10 cellular contexts compared by ENCODE assay signal in the genomic region with DNA sequence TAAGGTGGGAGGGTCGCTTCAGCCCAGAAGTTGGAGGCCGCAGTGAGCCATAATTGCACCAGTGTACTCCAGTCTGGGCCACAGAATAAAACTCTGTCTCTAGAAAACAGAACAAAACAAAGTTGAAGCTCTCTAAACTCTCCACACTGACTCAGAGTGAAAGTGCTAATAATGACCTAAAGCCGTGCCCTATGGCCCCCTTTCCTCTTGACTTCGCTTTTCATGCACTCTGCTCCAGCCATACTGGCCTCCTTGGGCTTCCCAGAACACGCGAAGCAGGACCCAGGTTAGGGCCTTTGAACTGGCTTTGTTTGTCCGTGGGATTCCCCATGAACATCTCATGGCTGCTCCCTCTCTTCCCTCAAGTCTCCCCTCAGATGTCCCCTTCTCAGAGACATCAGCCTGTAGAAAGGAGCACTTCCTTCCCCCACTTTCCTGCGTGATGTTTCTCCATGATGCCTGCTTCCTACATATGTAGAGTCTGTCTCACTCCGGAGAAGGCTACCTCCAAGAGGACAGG. TPM values are rescaled to one million over a fixed set of nuclear protein-coding genes. Genes with fewer than 3 reads are reported as not detected.
DNase-seq lines count a peak whose midpoint lies in the region; ATAC-seq and TF ChIP-seq lines count a peak whose summit lies in the region.
"Had no signal": no experiment of that assay in that cellular context is flagged by ENCODE, and none has a peak within 500 bp of the region (broad histone marks: within the 10 kb centered on the region; RNA-seq: fewer than 3 reads in every experiment).

No MANE protein-coding gene starts in this region.

- peak; percentile 27 for ATAC-seq in GM19468 (IDR thresholded peaks at IDR 0.05; ENCODE audit: extremely low read depth, unreplicated experiment)
- peak; percentile 60 for ATAC-seq in HG03159 (IDR thresholded peaks at IDR 0.05; ENCODE audit: unreplicated experiment)
- ATAC-seq in GM18873 (IDR thresholded peaks at IDR 0.05; ENCODE audit: low FRiP score, unreplicated experiment) = no peak
- ATAC-seq: WTC11 had no signal

- in situ Hi-C loops in GM13976 (cut with MboI; ENCODE audit: low sequenced_read_pairs, unreplicated experiment) = loop anchor here (10.0 kb wide), 1 partner anchor 70 kb away; no protein-coding TSS in a partner anchor

- intact Hi-C loops in dorsolateral prefrontal cortex (cut with DNase I) = loop anchor here in 1 of 2 donors (10.0 kb wide), 1 partner anchor 70 kb away; no protein-coding TSS in a partner anchor

- H3K27ac ChIP-seq in layer of hippocampus (ENCODE audit: low read depth, low read length) (peak overlapping the region; percentile 18), coronary artery (no peak overlapping the region), dorsolateral prefrontal cortex (peak overlapping the region in 10 of 59 donors; percentile 7 to 46 (median 30))

- H3K27me3 ChIP-seq in layer of hippocampus (ENCODE audit: control insufficient read depth, insufficient read depth, low read length) = no peaks in the 10 kb centered on the region
- no peaks in the 10 kb centered on the region for H3K27me3 ChIP-seq in dorsolateral prefrontal cortex

- H3K4me3 ChIP-seq in coronary artery (no peak overlapping the region), dorsolateral prefrontal cortex (no peak overlapping the region)

- TF ChIP-seq CTCF in GM13976 (IDR thresholded peaks at IDR 0.05; ENCODE audit: borderline replicate concordance, control extremely low read depth, extremely low read depth, insufficient read depth, missing control alignments) = no peak
- no peak for TF ChIP-seq CTCF in coronary artery (IDR thresholded peaks at IDR 0.05)
- no peak for TF ChIP-seq CTCF in dorsolateral prefrontal cortex (IDR thresholded peaks at IDR 0.05 in 54 of 56, conservative IDR thresholded peaks at IDR 0.05 in 2 of 56; ENCODE audit: low read depth in 1 of 56, partially characterized antibody in 56 of 56)

- peak; percentile 67 for DNase-seq in GM13976 (ENCODE audit: low spot score)
- DNase-seq in coronary artery (ENCODE audit: low spot score) = no peak
- no peak for DNase-seq in dorsolateral prefrontal cortex
- no peak for DNase-seq in SK-N-DZ (ENCODE audit: low spot score)

RNA-seq across cellular contexts. Expression of a gene that starts 18.6 kb away (rescaled TPM):
- 1 to 10 TPM in 105 of 120 experiments, under 1 TPM in 15; 0.46 to 6.2 (median 2.1) TPM for total RNA-seq in dorsolateral prefrontal cortex
- polyA plus RNA-seq in SK-N-DZ (2014; cell fraction: cytosol; rRNA removed) = 1.1 and 1.8 TPM in 2 replicates
- polyA plus RNA-seq in SK-N-DZ (2014; cell fraction: nucleus; rRNA removed) = 0.45 and 0.51 TPM in 2 replicates
- total RNA-seq: LHCN-M2 had no signal

RNA-seq across cellular contexts. Expression of a gene that starts 34.6 kb away (rescaled TPM):
- total RNA-seq in dorsolateral prefrontal cortex = 10 to 100 TPM; 10.1 to 29.5 (median 18.0) TPM
- polyA plus RNA-seq in SK-N-DZ (2014; cell fraction: cytosol; rRNA removed) = 171 and 173 TPM in 2 replicates
- polyA plus RNA-seq in SK-N-DZ (2014; cell fraction: nucleus; rRNA removed) = 105 TPM in 2 replicates
